28 cellular contexts compared by ENCODE assay signal in genomic region chr14:88421286-88421685, GRCh38. TPM values are rescaled to one million over a fixed set of nuclear protein-coding genes. Genes with fewer than 3 reads are reported as not detected.
A peak's percentile ranks its signal among the peaks of the same experiment; 100 is the strongest.
DNase-seq lines count a peak whose midpoint lies in the region; ATAC-seq, FAIRE-seq and TF ChIP-seq lines count a peak whose summit lies in the region.
"Had no signal": no experiment of that assay in that cellular context is flagged by ENCODE, and none has a peak within 500 bp of the region (broad histone marks: within the 10 kb centered on the region; RNA-seq: fewer than 3 reads in every experiment).

No MANE protein-coding gene starts in this region.

- H3K27me3 ChIP-seq in astrocyte (ENCODE audit: insufficient read depth, low read length), result no peaks in the 10 kb centered on the region
- H3K27me3 ChIP-seq in Peyer's patch, result no peaks in the 10 kb centered on the region

- no peaks in the 10 kb centered on the region for H3K27me3 Mint-ChIP-seq in astrocyte (ENCODE audit: low read depth, unreplicated experiment)
- H3K27me3 Mint-ChIP-seq: CD4-positive, CD25-positive, alpha-beta regulatory T cell; stimulated activated memory B cell treated with anti-CD40 and anti-IgM and Interleukin-4, amounts not matched to agents 10 μg/mL and 1 μg/mL and 100 μg/mL, for 72 hours; T-cell; type B pancreatic cell had no signal

- TF ChIP-seq POLR2A in Peyer's patch (IDR thresholded peaks at IDR 0.05), result no peak

- H3K4me1 ChIP-seq in astrocyte (ENCODE audit: insufficient read depth, low read length), result no peaks in the 10 kb centered on the region
- H3K4me1 ChIP-seq in Peyer's patch, result no peaks in the 10 kb centered on the region
- H3K4me1 ChIP-seq: HAP-1 had no signal

- no peak for FAIRE-seq in astrocyte (lab: Jason Lieb, UNC)
- FAIRE-seq: GM12878 had no signal

- no peak for ATAC-seq in GM18909 (IDR thresholded peaks at IDR 0.05; ENCODE audit: poor library complexity, unreplicated experiment)
- ATAC-seq: activated naive CD4-positive, alpha-beta T cell treated with anti-CD3 and anti-CD28 coated beads, Interleukin-2, amount 50 U/mL, for 72 hours; GM12878; left colon; stimulated activated memory B cell treated with anti-CD40 and anti-IgM and Interleukin-4, amounts not matched to agents 10 μg/mL and 1 μg/mL and 100 μg/mL, for 72 hours; T-cell had no signal

- H3K79me2 ChIP-seq in astrocyte (ENCODE audit: insufficient read depth, low read length), result no peaks in the 10 kb centered on the region

- H3K4me3 ChIP-seq in astrocyte (ENCODE audit: insufficient read depth, low read depth, low read length), result no peak overlapping the region
- H3K4me3 ChIP-seq in fibroblast of pulmonary artery (replicated peaks; ENCODE audit: low read depth, low read length), result no peak overlapping the region
- H3K4me3 ChIP-seq in Peyer's patch, result no peak overlapping the region
- H3K4me3 ChIP-seq: GM12878, HAP-1, skin epidermis had no signal

- H3K36me3 Mint-ChIP-seq in astrocyte (ENCODE audit: low read depth, unreplicated experiment), result peaks cover 12% of the 10 kb centered on the region

- H3K36me3 ChIP-seq in astrocyte (ENCODE audit: insufficient read depth, low read length) (no peaks in the 10 kb centered on the region), Peyer's patch (peaks cover 0 to 22% (median 0%) of the 10 kb centered on the region in 3 donors)
- H3K36me3 ChIP-seq: HAP-1 had no signal

- H3K9me3 Mint-ChIP-seq in astrocyte (ENCODE audit: unreplicated experiment), result peaks cover 6% of the 10 kb centered on the region

- H4K20me1 ChIP-seq in astrocyte (ENCODE audit: insufficient read depth, low read length), result no peaks in the 10 kb centered on the region

- peaks cover 3% of the 10 kb centered on the region for H3K4me1 Mint-ChIP-seq in astrocyte (ENCODE audit: low read depth, unreplicated experiment)
- H3K4me1 Mint-ChIP-seq: CD4-positive, CD25-positive, alpha-beta regulatory T cell; immature natural killer cell; nephron progenitor cell; stimulated activated memory B cell treated with anti-CD40 and anti-IgM and Interleukin-4, amounts not matched to agents 10 μg/mL and 1 μg/mL and 100 μg/mL, for 72 hours; T-cell had no signal

- no peak overlapping the region for H3K4me3 Mint-ChIP-seq in astrocyte (ENCODE audit: unreplicated experiment)
- H3K4me3 Mint-ChIP-seq: CD4-positive, CD25-positive, alpha-beta regulatory T cell; immature natural killer cell; nephron progenitor cell; stimulated activated memory B cell treated with anti-CD40 and anti-IgM and Interleukin-4, amounts not matched to agents 10 μg/mL and 1 μg/mL and 100 μg/mL, for 72 hours; T-cell; type B pancreatic cell had no signal

- H3K27ac Mint-ChIP-seq in astrocyte (ENCODE audit: unreplicated experiment), result no peak overlapping the region
- H3K27ac Mint-ChIP-seq: activated naive CD4-positive, alpha-beta T cell treated with anti-CD3 and anti-CD28 coated beads, Interleukin-2, amount 50 U/mL, for 72 hours; CD4-positive, CD25-positive, alpha-beta regulatory T cell; immature natural killer cell; nephron progenitor cell; stimulated activated memory B cell treated with anti-CD40 and anti-IgM and Interleukin-4, amounts not matched to agents 10 μg/mL and 1 μg/mL and 100 μg/mL, for 72 hours; T-cell; type B pancreatic cell had no signal

- TF ChIP-seq CTCF in astrocyte (IDR thresholded peaks at IDR 0.05; ENCODE audit: insufficient read depth, low read depth, low read length) (no peak), fibroblast of pulmonary artery (IDR thresholded peaks at IDR 0.05; ENCODE audit: low read length, missing control alignments) (no peak), Peyer's patch (IDR thresholded peaks at IDR 0.05) (no peak)

- H3K27ac ChIP-seq in astrocyte (ENCODE audit: low read depth, low read length), result no peak overlapping the region
- no peak overlapping the region for H3K27ac ChIP-seq in Peyer's patch
- H3K27ac ChIP-seq: skin epidermis had no signal

- H3K4me2 ChIP-seq in astrocyte (ENCODE audit: low read length), result no peak overlapping the region

- H2AFZ ChIP-seq in astrocyte (ENCODE audit: low read depth, low read length), result no peak overlapping the region

- H3K9ac ChIP-seq in astrocyte (ENCODE audit: low read length), result no peak overlapping the region

- DNase-seq in GM04504 (ENCODE audit: low read depth) (peak; percentile 74), astrocyte (ENCODE audit: low read depth) (peak; percentile 24), fibroblast of pulmonary artery (ENCODE audit: low read depth) (peak; percentile 21), Peyer's patch (no peak), HK-2 (ENCODE audit: unreplicated experiment) (no peak), AML-193 (lab: John Stamatoyannopoulos, UW) (no peak)
- DNase-seq: activated CD4-positive, alpha-beta T cell treated with anti-CD3 and anti-CD28 coated beads for 48 hours; anterior cingulate cortex; Calu3; caudate nucleus; CD4-positive, CD25-positive, alpha-beta regulatory T cell; cortex of kidney; DND-41; erythroblast; hypothalamus; immature natural killer cell; left colon; NCI-H510A; nephron progenitor cell; substantia nigra; T-cell had no signal

- H3K9me3 ChIP-seq in astrocyte (ENCODE audit: insufficient read depth, low read depth, low read length) (no peaks in the 10 kb centered on the region), Peyer's patch (peaks cover 0 to 12% (median 0%) of the 10 kb centered on the region in 4 donors)
- H3K9me3 ChIP-seq: HAP-1 had no signal

RNA-seq across cellular contexts. Expression of gene SPATA7, which starts 35.8 kb away (rescaled TPM):
- total RNA-seq in astrocyte (5.9 and 6.5 TPM in 2 replicates), Peyer's patch (10 to 100 TPM in 1 of 4 donors, 1 to 10 TPM in 3; 2.6 to 27.2 (median 9.0) TPM)

Comparison
In these comparisons a context has a peak if more than half of its experiments do, and no peak if none do; other contexts are left out.
1. DNase-seq: peak in GM04504 (single experiment), astrocyte (single experiment) and fibroblast of pulmonary artery (single experiment); none in Peyer's patch (0 of 3), HK-2 (single experiment) and AML-193 (0 of 2).